Comparison of ENCODE assay signal across 10 cellular contexts in genomic region chr19:35851213-35852028, GRCh38. TPM values are rescaled to one million over a fixed set of nuclear protein-coding genes. Genes with fewer than 3 reads are reported as not detected.
DNase-seq lines count a peak whose midpoint lies in the region; ATAC-seq, FAIRE-seq and TF ChIP-seq lines count a peak whose summit lies in the region.
"Had no signal": no experiment of that assay in that cellular context is flagged by ENCODE, and none has a peak within 500 bp of the region (broad histone marks: within the 10 kb centered on the region; RNA-seq: fewer than 3 reads in every experiment).

No MANE protein-coding gene starts in this region.

- no peak overlapping the region for H2BK120ac ChIP-seq in H1 (replicated peaks; ENCODE audit: low read depth, low read length)

- no peaks in the 10 kb centered on the region for H3K36me3 ChIP-seq in BE2C
- no peaks in the 10 kb centered on the region for H3K36me3 ChIP-seq in HEK293 (ENCODE audit: control insufficient read depth in 2 of 2, insufficient read depth in 1 of 2, low read length in 2 of 2)
- no peaks in the 10 kb centered on the region for H3K36me3 ChIP-seq in H1 (ENCODE audit: control insufficient read depth in 2 of 4, insufficient read depth in 4 of 4, low read length in 3 of 4)
- no peaks in the 10 kb centered on the region for H3K36me3 ChIP-seq in esophagus squamous epithelium
- H3K36me3 ChIP-seq in gastrocnemius medialis: no peaks in the 10 kb centered on the region
- H3K36me3 ChIP-seq: upper lobe of right lung had no signal

- intact Hi-C loops in esophagus squamous epithelium (cut with DNase I) (no loop called here), gastrocnemius medialis (cut with DNase I; ENCODE audit: low total_unique reads) (no loop called here)

- peaks cover 0 to 1% of the 10 kb centered on the region in 2 experiments for H4K20me1 ChIP-seq in H1 (replicated peaks in 1 of 2; ENCODE audit: control insufficient read depth in 1 of 2, insufficient read depth in 2 of 2, low read length in 2 of 2)

- in situ Hi-C loops in gastrocnemius medialis (cut with MboI; ENCODE audit: low sequenced_read_pairs in 4 of 4): no loop called here

- POLR2A ChIA-PET in HEK293 (lab: Yijun Ruan, JAX): interaction anchor here (0.6 to 1.6 kb wide), 3 partner anchors 18 to 197 kb away, joined by 3 to 4 read pairs (median 3); partner anchors contain the start of gene ALKBH6
- POLR2A ChIA-PET in H1 (lab: Charles Lee; ENCODE audit: partially characterized antibody): no interaction called here

- H3K27me3 ChIP-seq in BE2C (peaks cover 4% of the 10 kb centered on the region), H1 (replicated peaks in 1 of 4; ENCODE audit: control insufficient read depth in 3 of 4, extremely low read depth in 1 of 4, insufficient read depth in 3 of 4, low read length in 3 of 4) (peaks cover 0 to 22% (median 16%) of the 10 kb centered on the region in 4 experiments; a peak in 6 of 7 replicates), esophagus squamous epithelium (peaks cover 2 to 95% (median 13%) of the 10 kb centered on the region in 4 donors), gastrocnemius medialis (peaks cover 49 to 65% (median 63%) of the 10 kb centered on the region in 3 donors)

- no peak overlapping the region for H3K14ac ChIP-seq in H1 (ENCODE audit: insufficient read length)

- peak overlapping the region; percentile 8 for H4K91ac ChIP-seq in H1 (replicated peaks; ENCODE audit: insufficient read length, low read length)

- H2AK5ac ChIP-seq in H1 (ENCODE audit: low read depth, low read length): no peak overlapping the region

- DNase-seq in BE2C: peak; percentile 64
- peak in 1 of 2 experiments; percentile 89 for DNase-seq in H1 (ENCODE audit: low read depth in 1 of 2, low spot score in 2 of 2)
- no peak for DNase-seq in COLO829 (ENCODE audit: low spot score)
- no peak for DNase-seq in esophagus squamous epithelium (lab: John Stamatoyannopoulos, UW)
- DNase-seq in gastrocnemius medialis: no peak
- DNase-seq: activated gamma-delta T cell treated with Interleukin-2 at 50 U/mL for 16 hours; CD4-positive, CD25-positive, alpha-beta regulatory T cell; dorsolateral prefrontal cortex; upper lobe of right lung had no signal

- H3K9me3 ChIP-seq in BE2C: no peaks in the 10 kb centered on the region
- H3K9me3 ChIP-seq in HEK293 (ENCODE audit: control insufficient read depth, insufficient read depth, low read depth, low read length): no peaks in the 10 kb centered on the region
- H3K9me3 ChIP-seq in H1 (ENCODE audit: insufficient read depth in 2 of 2, low read depth in 1 of 2, low read length in 1 of 2): no peaks in the 10 kb centered on the region
- H3K9me3 ChIP-seq in esophagus squamous epithelium: no peaks in the 10 kb centered on the region
- H3K9me3 ChIP-seq in gastrocnemius medialis: no peaks in the 10 kb centered on the region
- H3K9me3 ChIP-seq: upper lobe of right lung had no signal

- no peaks in the 10 kb centered on the region for H3K4me1 ChIP-seq in BE2C
- H3K4me1 ChIP-seq in HEK293 (ENCODE audit: control insufficient read depth, insufficient read depth, low read length): peaks cover under 1% of the 10 kb centered on the region; the same call in 1 of the 2 replicates
- H3K4me1 ChIP-seq in H1 (replicated peaks in 1 of 4; ENCODE audit: control insufficient read depth in 3 of 4, insufficient read depth in 4 of 4, low read length in 3 of 4): peaks cover 0 to 12% (median 7%) of the 10 kb centered on the region in 4 experiments; a peak in 5 of 7 replicates
- H3K4me1 ChIP-seq in esophagus squamous epithelium: peaks cover 6 to 8% (median 6%) of the 10 kb centered on the region in 3 donors
- no peaks in the 10 kb centered on the region for H3K4me1 ChIP-seq in gastrocnemius medialis

- no peak overlapping the region for H3K4ac ChIP-seq in H1 (replicated peaks; ENCODE audit: insufficient read length, low read depth, low read length)

- no peak overlapping the region for H3K27ac ChIP-seq in HEK293 (ENCODE audit: extremely low read depth, low read depth, low read length)
- no peak overlapping the region for H3K27ac ChIP-seq in H1 (ENCODE audit: low read depth, low read length)
- no peak overlapping the region for H3K27ac ChIP-seq in esophagus squamous epithelium
- H3K27ac ChIP-seq in gastrocnemius medialis: no peak overlapping the region
- H3K27ac ChIP-seq: dorsolateral prefrontal cortex, upper lobe of right lung had no signal

- no peak overlapping the region for H3K23ac ChIP-seq in H1 (ENCODE audit: insufficient read length)

- CTCF ChIA-PET in HEK293 (lab: Yijun Ruan, JAX): interaction anchor here (0.6 to 2.3 kb wide), 9 partner anchors 10 to 241 kb away, joined by 3 to 8 read pairs (median 3); no protein-coding TSS in a partner anchor
- CTCF ChIA-PET in H1 (lab: Charles Lee; ENCODE audit: partially characterized antibody): interaction anchor here (0.7 to 2.5 kb wide), 12 partner anchors 9 to 97 kb away, joined by 3 to 18 read pairs (median 4); no protein-coding TSS in a partner anchor

- TF ChIP-seq RAD21 in H1 (IDR thresholded peaks at IDR 0.05 in 1 of 2, conservative IDR thresholded peaks at IDR 0.05 in 1 of 2; ENCODE audit: low read depth in 2 of 2, low read length in 2 of 2): peak; percentile 54 to 64; a peak in 3 of 4 replicates

- H3K9ac ChIP-seq in H1 (replicated peaks in 1 of 4; ENCODE audit: extremely low read depth in 1 of 4, low read depth in 3 of 4, low read length in 3 of 4): no peak overlapping the region

- peak overlapping the region; percentile 88 for H4K8ac ChIP-seq in H1 (ENCODE audit: extremely low read depth, insufficient read depth, low read length)

- no peak overlapping the region for H3K4me3 ChIP-seq in BE2C (ENCODE audit: low read depth, low read length)
- H3K4me3 ChIP-seq in HEK293 (ENCODE audit: low read depth, low read length): no peak overlapping the region
- peak overlapping the region in 1 of 4 experiments; percentile 41; a peak in 3 of 8 replicates for H3K4me3 ChIP-seq in H1 (ENCODE audit: extremely low read depth in 1 of 4, insufficient read depth in 2 of 4, low read depth in 3 of 4, low read length in 4 of 4)
- no peak overlapping the region for H3K4me3 ChIP-seq in esophagus squamous epithelium
- no peak overlapping the region for H3K4me3 ChIP-seq in gastrocnemius medialis
- H3K4me3 ChIP-seq: dorsolateral prefrontal cortex, upper lobe of right lung had no signal

- H2AFZ ChIP-seq in H1 (ENCODE audit: low read length): peak overlapping the region; percentile 94

- H3K79me2 ChIP-seq in H1 (ENCODE audit: control insufficient read depth in 1 of 2, insufficient read depth in 2 of 2, low read length in 2 of 2): no peaks in the 10 kb centered on the region

- no peak overlapping the region for H3K56ac ChIP-seq in H1 (replicated peaks; ENCODE audit: insufficient read length, low read depth, low read length)

- peak overlapping the region; percentile 34 to 51 for H3K4me2 ChIP-seq in H1 (ENCODE audit: insufficient read depth in 1 of 2, low read depth in 2 of 2, low read length in 2 of 2)

- H4K5ac ChIP-seq in H1 (ENCODE audit: insufficient read length, low read depth, low read length): no peak overlapping the region

- H2BK5ac ChIP-seq in H1 (ENCODE audit: low read depth, low read length): no peak overlapping the region

- TF ChIP-seq CTCF in BE2C (IDR thresholded peaks at IDR 0.05; ENCODE audit: low read depth, low read length) (peak; percentile 60), HEK293 (tag by site-specific recombination; IDR thresholded peaks at IDR 0.05) (peak; percentile 67), H1 (IDR thresholded peaks at IDR 0.05; ENCODE audit: control extremely low read depth in 1 of 3, insufficient read depth in 1 of 3, low read depth in 1 of 3, low read length in 3 of 3) (peak; percentile 66 to 89 (median 88)), esophagus squamous epithelium (IDR thresholded peaks at IDR 0.05) (no peak), gastrocnemius medialis (IDR thresholded peaks at IDR 0.05 in 4 of 5, conservative IDR thresholded peaks at IDR 0.05 in 1 of 5) (no peak)

- TF ChIP-seq POLR2A in H1 (IDR thresholded peaks at IDR 0.05; ENCODE audit: control extremely low read depth in 1 of 2, low read depth in 2 of 2, low read length in 2 of 2): peak in 1 of 2 experiments; percentile 40; a peak in 1 of 3 replicates
- TF ChIP-seq POLR2A in esophagus squamous epithelium (IDR thresholded peaks at IDR 0.05): no peak
- TF ChIP-seq POLR2A in gastrocnemius medialis (IDR thresholded peaks at IDR 0.05): no peak

- peak; percentile 69 for FAIRE-seq in H1 (lab: Jason Lieb, UNC)

- H3K18ac ChIP-seq in H1 (ENCODE audit: extremely low read depth, low read length): peak overlapping the region; percentile 15

- H3K79me1 ChIP-seq in H1 (ENCODE audit: low read depth, low read length): no peaks in the 10 kb centered on the region

- WGBS in H1 (ENCODE audit: extremely low coverage in 1 of 2, insufficient coverage in 1 of 2, insufficient read length in 1 of 2, insufficient replicate concordance in 2 of 2, low coverage in 1 of 2, low lambda C conversion rate in 2 of 2, missing lambda C conversion rate in 1 of 2), 2 experiments: 57% methylated on average over 29 of the region's 32 CpGs; no CpG with 5 or more reads in 1 of the 2 experiments
- WGBS in esophagus squamous epithelium, 2 donors: 51 to 72% methylated on average over 8 to 20 of the region's 32 CpGs

- H2BK12ac ChIP-seq in H1 (ENCODE audit: low read depth, low read length): 0 out of 2 replicates have a peak overlapping the region, but pooled peaks have one; percentile 60

- H3K23me2 ChIP-seq in H1 (ENCODE audit: low read depth, low read length): peaks cover 4% of the 10 kb centered on the region; the same call in 1 of the 2 replicates

- no peak for TF ChIP-seq EP300 in H1 (IDR thresholded peaks at IDR 0.05; ENCODE audit: borderline replicate concordance in 1 of 2, low read depth in 2 of 2, low read length in 2 of 2)

- no peak for ATAC-seq in gastrocnemius medialis
- ATAC-seq: upper lobe of right lung had no signal

- no peak overlapping the region for H2BK20ac ChIP-seq in H1 (ENCODE audit: low read length)

- H2BK15ac ChIP-seq in H1 (ENCODE audit: low read length): no peak overlapping the region

RNA-seq across cellular contexts. Expression of gene NPHS1, which starts 0.9 kb away (rescaled TPM):
- polyA plus RNA-seq in BE2C (2012; ENCODE audit: insufficient read depth, insufficient read length, low read depth): 0.86 TPM
- 0.40 and 1.4 TPM in 2 replicates for total RNA-seq in H1 (2021; fragmentation: NEBNext Ultra II Directional; extraction: Animal tissue kit (Norgen Biotek cat#: 25700))
- polyA plus RNA-seq in H1 (2011; rRNA removed): 1.3 and 1.9 TPM in 2 replicates
- 2.6 TPM for polyA plus RNA-seq in H1 (2011; cell fraction: cytosol; rRNA removed)
- 8.1 TPM for polyA plus RNA-seq in H1 (2011; cell fraction: nucleus; rRNA removed)
- 0.87 to 1.9 TPM (median 1.4 TPM) in 4 replicates for polyA plus RNA-seq in H1 (2012, experiment 1 of 2)
- polyA plus RNA-seq in H1 (2012, experiment 2 of 2): 0.34 TPM
- polyA plus RNA-seq in H1 (2013, experiment 1 of 2): 0.69 TPM
- polyA plus RNA-seq in H1 (2013, experiment 2 of 2): 0.68 TPM
- polyA minus RNA-seq in H1 (2011; rRNA and poly(A)+ RNA removed): 0.63 and 0.73 TPM in 2 replicates
- 0.73 TPM for polyA minus RNA-seq in H1 (2011; cell fraction: cytosol; rRNA and poly(A)+ RNA removed)
- polyA minus RNA-seq in H1 (2011; cell fraction: nucleus; rRNA and poly(A)+ RNA removed): 1.7 TPM
- total RNA-seq in esophagus squamous epithelium (not detected), gastrocnemius medialis (not detected)
- total RNA-seq: CD4-positive, CD25-positive, alpha-beta regulatory T cell; upper lobe of right lung had no signal
- polyA plus RNA-seq: CD4-positive, CD25-positive, alpha-beta regulatory T cell had no signal

RNA-seq across cellular contexts. Expression of gene KIRREL2, which starts 5.3 kb away (rescaled TPM):
- polyA plus RNA-seq in BE2C (2012; ENCODE audit: insufficient read depth, insufficient read length, low read depth): 13.6 TPM
- total RNA-seq in H1 (2021; fragmentation: NEBNext Ultra II Directional; extraction: Animal tissue kit (Norgen Biotek cat#: 25700)): 4.6 TPM in 2 replicates
- polyA plus RNA-seq in H1 (2011; rRNA removed): 2.4 and 3.3 TPM in 2 replicates
- polyA plus RNA-seq in H1 (2011; cell fraction: cytosol; rRNA removed): 2.6 TPM
- 7.0 TPM for polyA plus RNA-seq in H1 (2011; cell fraction: nucleus; rRNA removed)
- 3.4 to 4.7 TPM (median 4.0 TPM) in 4 replicates for polyA plus RNA-seq in H1 (2012, experiment 1 of 2)
- polyA plus RNA-seq in H1 (2012, experiment 2 of 2): 2.8 TPM
- 4.8 TPM for polyA plus RNA-seq in H1 (2013, experiment 1 of 2)
- 4.4 TPM for polyA plus RNA-seq in H1 (2013, experiment 2 of 2)
- 1.2 and 2.4 TPM in 2 replicates for polyA minus RNA-seq in H1 (2011; rRNA and poly(A)+ RNA removed)
- 2.2 TPM for polyA minus RNA-seq in H1 (2011; cell fraction: cytosol; rRNA and poly(A)+ RNA removed)
- 1.7 TPM for polyA minus RNA-seq in H1 (2011; cell fraction: nucleus; rRNA and poly(A)+ RNA removed)
- under 1 TPM in 1 of 4 donors, not detected in 3; 0.57 TPM for total RNA-seq in esophagus squamous epithelium
- total RNA-seq in gastrocnemius medialis: not detected
- total RNA-seq: CD4-positive, CD25-positive, alpha-beta regulatory T cell; upper lobe of right lung had no signal
- polyA plus RNA-seq: CD4-positive, CD25-positive, alpha-beta regulatory T cell had no signal

RNA-seq across cellular contexts. Expression of gene APLP1, which starts 17.0 kb away (rescaled TPM):
- 319 TPM for polyA plus RNA-seq in BE2C (2012; ENCODE audit: insufficient read depth, insufficient read length, low read depth)
- 22.0 and 22.2 TPM in 2 replicates for total RNA-seq in H1 (2021; fragmentation: NEBNext Ultra II Directional; extraction: Animal tissue kit (Norgen Biotek cat#: 25700))
- polyA plus RNA-seq in H1 (2011; rRNA removed): 19.9 and 32.4 TPM in 2 replicates
- 18.3 TPM for polyA plus RNA-seq in H1 (2011; cell fraction: cytosol; rRNA removed)
- polyA plus RNA-seq in H1 (2011; cell fraction: nucleus; rRNA removed): 37.2 TPM
- polyA plus RNA-seq in H1 (2012, experiment 1 of 2): 18.3 to 26.1 TPM (median 22.6 TPM) in 4 replicates
- polyA plus RNA-seq in H1 (2012, experiment 2 of 2): 52.7 TPM
- polyA plus RNA-seq in H1 (2013, experiment 1 of 2): 43.9 TPM
- 44.0 TPM for polyA plus RNA-seq in H1 (2013, experiment 2 of 2)
- 8.1 and 9.1 TPM in 2 replicates for polyA minus RNA-seq in H1 (2011; rRNA and poly(A)+ RNA removed)
- 8.1 TPM for polyA minus RNA-seq in H1 (2011; cell fraction: cytosol; rRNA and poly(A)+ RNA removed)
- 9.3 TPM for polyA minus RNA-seq in H1 (2011; cell fraction: nucleus; rRNA and poly(A)+ RNA removed)
- total RNA-seq in esophagus squamous epithelium (1 to 10 TPM in 1 of 4 donors, under 1 TPM in 2, not detected in 1; 0.44 to 1.7 (median 0.76) TPM), gastrocnemius medialis (under 1 TPM in 2 of 4 donors, not detected in 2; 0.27 to 0.33 TPM)
- total RNA-seq: CD4-positive, CD25-positive, alpha-beta regulatory T cell had no signal
- polyA plus RNA-seq: CD4-positive, CD25-positive, alpha-beta regulatory T cell had no signal

RNA-seq across cellular contexts. Expression of gene PRODH2, which starts 38.8 kb away (rescaled TPM):
- not detected for polyA plus RNA-seq in BE2C (2012; ENCODE audit: insufficient read depth, insufficient read length, low read depth)
- total RNA-seq in H1 (2021; fragmentation: NEBNext Ultra II Directional; extraction: Animal tissue kit (Norgen Biotek cat#: 25700)): not detected in 2 replicates
- polyA plus RNA-seq in H1 (2011; rRNA removed): not detected in 2 replicates
- 0.37 TPM for polyA plus RNA-seq in H1 (2011; cell fraction: cytosol; rRNA removed)
- 0.10 TPM for polyA plus RNA-seq in H1 (2011; cell fraction: nucleus; rRNA removed)
- polyA plus RNA-seq in H1 (2012, experiment 1 of 2): not detected in 4 replicates
- polyA plus RNA-seq in H1 (2012, experiment 2 of 2): not detected
- not detected for polyA plus RNA-seq in H1 (2013, experiment 1 of 2)
- not detected for polyA plus RNA-seq in H1 (2013, experiment 2 of 2)
- polyA minus RNA-seq in H1 (2011; rRNA and poly(A)+ RNA removed): not detected in 2 replicates
- polyA minus RNA-seq in H1 (2011; cell fraction: cytosol; rRNA and poly(A)+ RNA removed): not detected
- not detected for polyA minus RNA-seq in H1 (2011; cell fraction: nucleus; rRNA and poly(A)+ RNA removed)
- total RNA-seq in esophagus squamous epithelium (not detected), gastrocnemius medialis (under 1 TPM in 1 of 4 donors, not detected in 3; 0.13 TPM)
- total RNA-seq: CD4-positive, CD25-positive, alpha-beta regulatory T cell; upper lobe of right lung had no signal
- polyA plus RNA-seq: CD4-positive, CD25-positive, alpha-beta regulatory T cell had no signal

RNA-seq across cellular contexts. Expression of gene NFKBID, which starts 48.9 kb away (rescaled TPM):
- 3.8 TPM for polyA plus RNA-seq in BE2C (2012; ENCODE audit: insufficient read depth, insufficient read length, low read depth)
- total RNA-seq in H1 (2021; fragmentation: NEBNext Ultra II Directional; extraction: Animal tissue kit (Norgen Biotek cat#: 25700)): 12.0 and 13.2 TPM in 2 replicates
- polyA plus RNA-seq in H1 (2011; rRNA removed): 10.0 and 22.1 TPM in 2 replicates
- 8.7 TPM for polyA plus RNA-seq in H1 (2011; cell fraction: cytosol; rRNA removed)
- polyA plus RNA-seq in H1 (2011; cell fraction: nucleus; rRNA removed): 39.2 TPM
- polyA plus RNA-seq in H1 (2012, experiment 1 of 2): 4.9 to 9.4 TPM (median 8.5 TPM) in 4 replicates
- polyA plus RNA-seq in H1 (2012, experiment 2 of 2): 5.1 TPM
- polyA plus RNA-seq in H1 (2013, experiment 1 of 2): 9.8 TPM
- polyA plus RNA-seq in H1 (2013, experiment 2 of 2): 11.0 TPM
- 7.3 and 8.1 TPM in 2 replicates for polyA minus RNA-seq in H1 (2011; rRNA and poly(A)+ RNA removed)
- polyA minus RNA-seq in H1 (2011; cell fraction: cytosol; rRNA and poly(A)+ RNA removed): 5.7 TPM
- polyA minus RNA-seq in H1 (2011; cell fraction: nucleus; rRNA and poly(A)+ RNA removed): 27.4 TPM
- total RNA-seq in esophagus squamous epithelium: 10 to 100 TPM in 2 of 4 donors, 1 to 10 TPM in 2; 4.0 to 29.4 (median 11.6) TPM
- 1 to 10 TPM in 3 of 4 donors, not detected in 1; 1.2 to 2.7 (median 2.3) TPM for total RNA-seq in gastrocnemius medialis

Comparison
In these comparisons a context has a peak if more than half of its experiments do, and no peak if none do; other contexts are left out.
1. CTCF ChIP-seq: peak in BE2C (single experiment), HEK293 (single experiment) and H1 (3 of 3); none in esophagus squamous epithelium (0 of 6) and gastrocnemius medialis (0 of 5).